ENCODE assay signal across 1 cellular context in genomic region chr19:34404109-34404909, GRCh38.
TF ChIP-seq lines count a peak whose summit lies in the region.

A gene with protein sequence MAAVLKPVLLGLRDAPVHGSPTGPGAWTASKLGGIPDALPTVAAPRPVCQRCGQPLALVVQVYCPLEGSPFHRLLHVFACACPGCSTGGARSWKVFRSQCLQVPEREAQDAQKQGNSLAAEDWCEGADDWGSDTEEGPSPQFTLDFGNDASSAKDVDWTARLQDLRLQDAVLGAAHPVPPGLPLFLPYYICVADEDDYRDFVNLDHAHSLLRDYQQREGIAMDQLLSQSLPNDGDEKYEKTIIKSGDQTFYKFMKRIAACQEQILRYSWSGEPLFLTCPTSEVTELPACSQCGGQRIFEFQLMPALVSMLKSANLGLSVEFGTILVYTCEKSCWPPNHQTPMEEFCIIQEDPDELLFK (plus strand): TSS chr19:34404399. CDS start chr19:34404431, 32 bp downstream.

TF ChIP-seq in WTC11, 78 proteins besides CTCF, POLR2A, EP300 and RAD21 (continued from another document and continues in another):
- TF ChIP-seq, protein P1, sequence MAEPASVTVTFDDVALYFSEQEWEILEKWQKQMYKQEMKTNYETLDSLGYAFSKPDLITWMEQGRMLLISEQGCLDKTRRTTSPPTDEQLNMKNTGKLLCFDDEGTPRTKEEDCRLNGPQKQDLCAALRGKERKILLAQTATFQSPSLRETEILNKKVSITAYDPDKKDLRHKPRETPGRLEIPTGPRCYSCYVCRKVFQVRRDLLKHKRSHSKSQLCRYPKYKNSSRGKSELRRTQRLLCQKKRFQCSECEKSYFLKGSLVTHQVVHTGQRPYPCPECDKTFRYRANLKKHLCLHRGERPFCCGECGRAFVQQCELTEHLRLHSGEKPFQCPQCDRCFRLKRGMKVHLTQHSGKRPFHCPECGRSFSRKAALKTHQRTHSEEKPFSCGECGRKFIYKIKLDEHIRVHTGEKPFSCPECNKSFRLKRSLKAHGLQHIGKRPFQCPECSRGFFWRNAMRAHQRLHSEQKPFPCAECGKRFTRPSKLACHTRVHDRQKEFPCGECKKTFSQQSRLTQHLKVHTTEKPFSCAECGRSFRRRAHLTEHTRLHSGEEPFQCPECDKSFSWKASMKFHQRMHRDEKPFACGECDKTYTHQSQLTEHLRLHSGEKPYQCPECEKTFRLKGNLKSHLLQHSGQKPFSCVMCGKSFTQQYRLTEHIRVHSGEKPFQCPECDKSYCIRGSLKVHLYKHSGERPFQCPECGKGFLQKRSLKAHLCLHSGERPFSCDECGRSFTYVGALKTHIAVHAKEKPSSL (CRISPR knock-in tag; conservative IDR thresholded peaks at IDR 0.05), result no peak
- TF ChIP-seq, protein P2, sequence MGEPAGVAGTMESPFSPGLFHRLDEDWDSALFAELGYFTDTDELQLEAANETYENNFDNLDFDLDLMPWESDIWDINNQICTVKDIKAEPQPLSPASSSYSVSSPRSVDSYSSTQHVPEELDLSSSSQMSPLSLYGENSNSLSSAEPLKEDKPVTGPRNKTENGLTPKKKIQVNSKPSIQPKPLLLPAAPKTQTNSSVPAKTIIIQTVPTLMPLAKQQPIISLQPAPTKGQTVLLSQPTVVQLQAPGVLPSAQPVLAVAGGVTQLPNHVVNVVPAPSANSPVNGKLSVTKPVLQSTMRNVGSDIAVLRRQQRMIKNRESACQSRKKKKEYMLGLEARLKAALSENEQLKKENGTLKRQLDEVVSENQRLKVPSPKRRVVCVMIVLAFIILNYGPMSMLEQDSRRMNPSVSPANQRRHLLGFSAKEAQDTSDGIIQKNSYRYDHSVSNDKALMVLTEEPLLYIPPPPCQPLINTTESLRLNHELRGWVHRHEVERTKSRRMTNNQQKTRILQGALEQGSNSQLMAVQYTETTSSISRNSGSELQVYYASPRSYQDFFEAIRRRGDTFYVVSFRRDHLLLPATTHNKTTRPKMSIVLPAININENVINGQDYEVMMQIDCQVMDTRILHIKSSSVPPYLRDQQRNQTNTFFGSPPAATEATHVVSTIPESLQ (CRISPR knock-in tag; IDR thresholded peaks at IDR 0.05), result 0 out of 2 replicates have a peak, but pooled peaks have one; percentile 13
- TF ChIP-seq ZBTB21 (CRISPR knock-in tag; IDR thresholded peaks at IDR 0.05; ENCODE audit: borderline replicate concordance), result peak; percentile 82; the same call in 1 of the 2 replicates
- TF ChIP-seq, protein P3, sequence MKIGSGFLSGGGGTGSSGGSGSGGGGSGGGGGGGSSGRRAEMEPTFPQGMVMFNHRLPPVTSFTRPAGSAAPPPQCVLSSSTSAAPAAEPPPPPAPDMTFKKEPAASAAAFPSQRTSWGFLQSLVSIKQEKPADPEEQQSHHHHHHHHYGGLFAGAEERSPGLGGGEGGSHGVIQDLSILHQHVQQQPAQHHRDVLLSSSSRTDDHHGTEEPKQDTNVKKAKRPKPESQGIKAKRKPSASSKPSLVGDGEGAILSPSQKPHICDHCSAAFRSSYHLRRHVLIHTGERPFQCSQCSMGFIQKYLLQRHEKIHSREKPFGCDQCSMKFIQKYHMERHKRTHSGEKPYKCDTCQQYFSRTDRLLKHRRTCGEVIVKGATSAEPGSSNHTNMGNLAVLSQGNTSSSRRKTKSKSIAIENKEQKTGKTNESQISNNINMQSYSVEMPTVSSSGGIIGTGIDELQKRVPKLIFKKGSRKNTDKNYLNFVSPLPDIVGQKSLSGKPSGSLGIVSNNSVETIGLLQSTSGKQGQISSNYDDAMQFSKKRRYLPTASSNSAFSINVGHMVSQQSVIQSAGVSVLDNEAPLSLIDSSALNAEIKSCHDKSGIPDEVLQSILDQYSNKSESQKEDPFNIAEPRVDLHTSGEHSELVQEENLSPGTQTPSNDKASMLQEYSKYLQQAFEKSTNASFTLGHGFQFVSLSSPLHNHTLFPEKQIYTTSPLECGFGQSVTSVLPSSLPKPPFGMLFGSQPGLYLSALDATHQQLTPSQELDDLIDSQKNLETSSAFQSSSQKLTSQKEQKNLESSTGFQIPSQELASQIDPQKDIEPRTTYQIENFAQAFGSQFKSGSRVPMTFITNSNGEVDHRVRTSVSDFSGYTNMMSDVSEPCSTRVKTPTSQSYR (CRISPR knock-in tag; IDR thresholded peaks at IDR 0.05), result peak; percentile 89; the same call in 1 of the 2 replicates
- TF ChIP-seq TP53 (CRISPR knock-in tag; IDR thresholded peaks at IDR 0.05), result peak; percentile 91
- TF ChIP-seq, protein P4, sequence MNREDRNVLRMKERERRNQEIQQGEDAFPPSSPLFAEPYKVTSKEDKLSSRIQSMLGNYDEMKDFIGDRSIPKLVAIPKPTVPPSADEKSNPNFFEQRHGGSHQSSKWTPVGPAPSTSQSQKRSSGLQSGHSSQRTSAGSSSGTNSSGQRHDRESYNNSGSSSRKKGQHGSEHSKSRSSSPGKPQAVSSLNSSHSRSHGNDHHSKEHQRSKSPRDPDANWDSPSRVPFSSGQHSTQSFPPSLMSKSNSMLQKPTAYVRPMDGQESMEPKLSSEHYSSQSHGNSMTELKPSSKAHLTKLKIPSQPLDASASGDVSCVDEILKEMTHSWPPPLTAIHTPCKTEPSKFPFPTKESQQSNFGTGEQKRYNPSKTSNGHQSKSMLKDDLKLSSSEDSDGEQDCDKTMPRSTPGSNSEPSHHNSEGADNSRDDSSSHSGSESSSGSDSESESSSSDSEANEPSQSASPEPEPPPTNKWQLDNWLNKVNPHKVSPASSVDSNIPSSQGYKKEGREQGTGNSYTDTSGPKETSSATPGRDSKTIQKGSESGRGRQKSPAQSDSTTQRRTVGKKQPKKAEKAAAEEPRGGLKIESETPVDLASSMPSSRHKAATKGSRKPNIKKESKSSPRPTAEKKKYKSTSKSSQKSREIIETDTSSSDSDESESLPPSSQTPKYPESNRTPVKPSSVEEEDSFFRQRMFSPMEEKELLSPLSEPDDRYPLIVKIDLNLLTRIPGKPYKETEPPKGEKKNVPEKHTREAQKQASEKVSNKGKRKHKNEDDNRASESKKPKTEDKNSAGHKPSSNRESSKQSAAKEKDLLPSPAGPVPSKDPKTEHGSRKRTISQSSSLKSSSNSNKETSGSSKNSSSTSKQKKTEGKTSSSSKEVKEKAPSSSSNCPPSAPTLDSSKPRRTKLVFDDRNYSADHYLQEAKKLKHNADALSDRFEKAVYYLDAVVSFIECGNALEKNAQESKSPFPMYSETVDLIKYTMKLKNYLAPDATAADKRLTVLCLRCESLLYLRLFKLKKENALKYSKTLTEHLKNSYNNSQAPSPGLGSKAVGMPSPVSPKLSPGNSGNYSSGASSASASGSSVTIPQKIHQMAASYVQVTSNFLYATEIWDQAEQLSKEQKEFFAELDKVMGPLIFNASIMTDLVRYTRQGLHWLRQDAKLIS (CRISPR knock-in tag; IDR thresholded peaks at IDR 0.05; ENCODE audit: borderline replicate concordance), result no peak
- TF ChIP-seq FOXK1 (CRISPR knock-in tag; IDR thresholded peaks at IDR 0.05), result peak; percentile 76
- no peak for TF ChIP-seq PRRX2 (CRISPR knock-in tag; IDR thresholded peaks at IDR 0.05)
- no peak for TF ChIP-seq SOX15 (CRISPR knock-in tag; IDR thresholded peaks at IDR 0.05)
- peak; percentile 81 for TF ChIP-seq TEAD1 (CRISPR knock-in tag; IDR thresholded peaks at IDR 0.05)
- TF ChIP-seq KAT7 (CRISPR knock-in tag; IDR thresholded peaks at IDR 0.05; ENCODE audit: borderline replicate concordance), result no peak
- TF ChIP-seq PREB (CRISPR knock-in tag; IDR thresholded peaks at IDR 0.05; ENCODE audit: borderline replicate concordance), result no peak
- no peak for TF ChIP-seq CBFB (CRISPR knock-in tag; IDR thresholded peaks at IDR 0.05; ENCODE audit: low read depth)
- TF ChIP-seq, protein P5, sequence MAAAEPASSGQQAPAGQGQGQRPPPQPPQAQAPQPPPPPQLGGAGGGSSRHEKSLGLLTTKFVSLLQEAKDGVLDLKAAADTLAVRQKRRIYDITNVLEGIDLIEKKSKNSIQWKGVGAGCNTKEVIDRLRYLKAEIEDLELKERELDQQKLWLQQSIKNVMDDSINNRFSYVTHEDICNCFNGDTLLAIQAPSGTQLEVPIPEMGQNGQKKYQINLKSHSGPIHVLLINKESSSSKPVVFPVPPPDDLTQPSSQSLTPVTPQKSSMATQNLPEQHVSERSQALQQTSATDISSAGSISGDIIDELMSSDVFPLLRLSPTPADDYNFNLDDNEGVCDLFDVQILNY (CRISPR knock-in tag; IDR thresholded peaks at IDR 0.05), result peak; percentile 91
- TF ChIP-seq, protein P6, sequence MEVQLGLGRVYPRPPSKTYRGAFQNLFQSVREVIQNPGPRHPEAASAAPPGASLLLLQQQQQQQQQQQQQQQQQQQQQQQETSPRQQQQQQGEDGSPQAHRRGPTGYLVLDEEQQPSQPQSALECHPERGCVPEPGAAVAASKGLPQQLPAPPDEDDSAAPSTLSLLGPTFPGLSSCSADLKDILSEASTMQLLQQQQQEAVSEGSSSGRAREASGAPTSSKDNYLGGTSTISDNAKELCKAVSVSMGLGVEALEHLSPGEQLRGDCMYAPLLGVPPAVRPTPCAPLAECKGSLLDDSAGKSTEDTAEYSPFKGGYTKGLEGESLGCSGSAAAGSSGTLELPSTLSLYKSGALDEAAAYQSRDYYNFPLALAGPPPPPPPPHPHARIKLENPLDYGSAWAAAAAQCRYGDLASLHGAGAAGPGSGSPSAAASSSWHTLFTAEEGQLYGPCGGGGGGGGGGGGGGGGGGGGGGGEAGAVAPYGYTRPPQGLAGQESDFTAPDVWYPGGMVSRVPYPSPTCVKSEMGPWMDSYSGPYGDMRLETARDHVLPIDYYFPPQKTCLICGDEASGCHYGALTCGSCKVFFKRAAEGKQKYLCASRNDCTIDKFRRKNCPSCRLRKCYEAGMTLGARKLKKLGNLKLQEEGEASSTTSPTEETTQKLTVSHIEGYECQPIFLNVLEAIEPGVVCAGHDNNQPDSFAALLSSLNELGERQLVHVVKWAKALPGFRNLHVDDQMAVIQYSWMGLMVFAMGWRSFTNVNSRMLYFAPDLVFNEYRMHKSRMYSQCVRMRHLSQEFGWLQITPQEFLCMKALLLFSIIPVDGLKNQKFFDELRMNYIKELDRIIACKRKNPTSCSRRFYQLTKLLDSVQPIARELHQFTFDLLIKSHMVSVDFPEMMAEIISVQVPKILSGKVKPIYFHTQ (CRISPR knock-in tag; IDR thresholded peaks at IDR 0.05), result no peak
- no peak for TF ChIP-seq ZNF121 (CRISPR knock-in tag; IDR thresholded peaks at IDR 0.05)
- TF ChIP-seq ZNF317 (CRISPR knock-in tag; IDR thresholded peaks at IDR 0.05; ENCODE audit: borderline replicate concordance, low read depth), result peak; percentile 35
- TF ChIP-seq ZNF396 (CRISPR knock-in tag; IDR thresholded peaks at IDR 0.05; ENCODE audit: borderline replicate concordance), result no peak
- TF ChIP-seq ZNF532 (CRISPR knock-in tag; IDR thresholded peaks at IDR 0.05; ENCODE audit: borderline replicate concordance), result no peak
- TF ChIP-seq, protein P7, sequence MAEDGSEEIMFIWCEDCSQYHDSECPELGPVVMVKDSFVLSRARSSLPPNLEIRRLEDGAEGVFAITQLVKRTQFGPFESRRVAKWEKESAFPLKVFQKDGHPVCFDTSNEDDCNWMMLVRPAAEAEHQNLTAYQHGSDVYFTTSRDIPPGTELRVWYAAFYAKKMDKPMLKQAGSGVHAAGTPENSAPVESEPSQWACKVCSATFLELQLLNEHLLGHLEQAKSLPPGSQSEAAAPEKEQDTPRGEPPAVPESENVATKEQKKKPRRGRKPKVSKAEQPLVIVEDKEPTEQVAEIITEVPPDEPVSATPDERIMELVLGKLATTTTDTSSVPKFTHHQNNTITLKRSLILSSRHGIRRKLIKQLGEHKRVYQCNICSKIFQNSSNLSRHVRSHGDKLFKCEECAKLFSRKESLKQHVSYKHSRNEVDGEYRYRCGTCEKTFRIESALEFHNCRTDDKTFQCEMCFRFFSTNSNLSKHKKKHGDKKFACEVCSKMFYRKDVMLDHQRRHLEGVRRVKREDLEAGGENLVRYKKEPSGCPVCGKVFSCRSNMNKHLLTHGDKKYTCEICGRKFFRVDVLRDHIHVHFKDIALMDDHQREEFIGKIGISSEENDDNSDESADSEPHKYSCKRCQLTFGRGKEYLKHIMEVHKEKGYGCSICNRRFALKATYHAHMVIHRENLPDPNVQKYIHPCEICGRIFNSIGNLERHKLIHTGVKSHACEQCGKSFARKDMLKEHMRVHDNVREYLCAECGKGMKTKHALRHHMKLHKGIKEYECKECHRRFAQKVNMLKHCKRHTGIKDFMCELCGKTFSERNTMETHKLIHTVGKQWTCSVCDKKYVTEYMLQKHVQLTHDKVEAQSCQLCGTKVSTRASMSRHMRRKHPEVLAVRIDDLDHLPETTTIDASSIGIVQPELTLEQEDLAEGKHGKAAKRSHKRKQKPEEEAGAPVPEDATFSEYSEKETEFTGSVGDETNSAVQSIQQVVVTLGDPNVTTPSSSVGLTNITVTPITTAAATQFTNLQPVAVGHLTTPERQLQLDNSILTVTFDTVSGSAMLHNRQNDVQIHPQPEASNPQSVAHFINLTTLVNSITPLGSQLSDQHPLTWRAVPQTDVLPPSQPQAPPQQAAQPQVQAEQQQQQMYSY (CRISPR knock-in tag; IDR thresholded peaks at IDR 0.05), result 0 out of 2 replicates have a peak, but pooled peaks have one; percentile 50
